Comparison of ENCODE assay signal across 8 cellular contexts in genomic region chrX:25144043-25144940, GRCh38.
DNase-seq lines count a peak whose midpoint lies in the region; ATAC-seq and TF ChIP-seq lines count a peak whose summit lies in the region.

No MANE protein-coding gene starts in this region.

- intact Hi-C loops in left ventricle myocardium superior (cut with micrococcal nuclease): loop anchor here (5.0 to 10.0 kb wide), 2 partner anchors 307 to 389 kb away; no protein-coding TSS in a partner anchor

- TF ChIP-seq POLR2A in Peyer's patch (IDR thresholded peaks at IDR 0.05): no peak

- H3K27ac ChIP-seq in Peyer's patch: no peak overlapping the region

- H3K4me1 Mint-ChIP-seq in activated naive CD8-positive, alpha-beta T cell treated with anti-CD3 and anti-CD28 coated beads, Interleukin-2, amount 50 U/mL, for 24 hours: no peaks in the 10 kb centered on the region

- no peaks in the 10 kb centered on the region for H3K9me3 Mint-ChIP-seq in activated naive CD8-positive, alpha-beta T cell treated with anti-CD3 and anti-CD28 coated beads, Interleukin-2, amount 50 U/mL, for 24 hours

- H3K27ac Mint-ChIP-seq in activated naive CD8-positive, alpha-beta T cell treated with anti-CD3 and anti-CD28 coated beads, Interleukin-2, amount 50 U/mL, for 24 hours: no peak overlapping the region

- no peak overlapping the region for H3K4me3 ChIP-seq in Peyer's patch

- no peaks in the 10 kb centered on the region for H3K36me3 ChIP-seq in Peyer's patch

- peaks cover 10% of the 10 kb centered on the region for H3K27me3 Mint-ChIP-seq in activated naive CD8-positive, alpha-beta T cell treated with anti-CD3 and anti-CD28 coated beads, Interleukin-2, amount 50 U/mL, for 24 hours

- no peak for ATAC-seq in activated naive CD8-positive, alpha-beta T cell treated with anti-CD3 and anti-CD28 coated beads, Interleukin-2, amount 50 U/mL, for 24 hours
- peak; percentile 42 for ATAC-seq in left ventricle myocardium superior
- ATAC-seq in HG03139 (IDR thresholded peaks at IDR 0.05; ENCODE audit: unreplicated experiment): no peak

- H3K4me3 Mint-ChIP-seq in activated naive CD8-positive, alpha-beta T cell treated with anti-CD3 and anti-CD28 coated beads, Interleukin-2, amount 50 U/mL, for 24 hours: no peak overlapping the region

- DNase-seq in D341Med (ENCODE audit: low spot score) (peak; percentile 51), HK-2 (ENCODE audit: unreplicated experiment) (peak; percentile 30), Peyer's patch (peak; percentile 28 to 78 (median 50)), left ventricle myocardium superior (peak; percentile 55), renal cortical epithelial cell (ENCODE audit: low read depth) (peak; percentile 27), NCI-H226 (no peak)
- peak; percentile 23 for DNase-seq in activated naive CD8-positive, alpha-beta T cell treated with anti-CD3 and anti-CD28 coated beads, Interleukin-2, amount 50 U/mL, for 24 hours

- no peaks in the 10 kb centered on the region for H3K36me3 Mint-ChIP-seq in activated naive CD8-positive, alpha-beta T cell treated with anti-CD3 and anti-CD28 coated beads, Interleukin-2, amount 50 U/mL, for 24 hours (ENCODE audit: low read depth)

- no peaks in the 10 kb centered on the region for H3K4me1 ChIP-seq in Peyer's patch

- no peaks in the 10 kb centered on the region for H3K9me3 ChIP-seq in Peyer's patch

- no peaks in the 10 kb centered on the region for H3K27me3 ChIP-seq in Peyer's patch

- TF ChIP-seq CTCF in Peyer's patch (IDR thresholded peaks at IDR 0.05): peak; percentile 13 to 62 (median 52)
